Comparison of ENCODE assay signal across 25 cellular contexts in the genomic region with DNA sequence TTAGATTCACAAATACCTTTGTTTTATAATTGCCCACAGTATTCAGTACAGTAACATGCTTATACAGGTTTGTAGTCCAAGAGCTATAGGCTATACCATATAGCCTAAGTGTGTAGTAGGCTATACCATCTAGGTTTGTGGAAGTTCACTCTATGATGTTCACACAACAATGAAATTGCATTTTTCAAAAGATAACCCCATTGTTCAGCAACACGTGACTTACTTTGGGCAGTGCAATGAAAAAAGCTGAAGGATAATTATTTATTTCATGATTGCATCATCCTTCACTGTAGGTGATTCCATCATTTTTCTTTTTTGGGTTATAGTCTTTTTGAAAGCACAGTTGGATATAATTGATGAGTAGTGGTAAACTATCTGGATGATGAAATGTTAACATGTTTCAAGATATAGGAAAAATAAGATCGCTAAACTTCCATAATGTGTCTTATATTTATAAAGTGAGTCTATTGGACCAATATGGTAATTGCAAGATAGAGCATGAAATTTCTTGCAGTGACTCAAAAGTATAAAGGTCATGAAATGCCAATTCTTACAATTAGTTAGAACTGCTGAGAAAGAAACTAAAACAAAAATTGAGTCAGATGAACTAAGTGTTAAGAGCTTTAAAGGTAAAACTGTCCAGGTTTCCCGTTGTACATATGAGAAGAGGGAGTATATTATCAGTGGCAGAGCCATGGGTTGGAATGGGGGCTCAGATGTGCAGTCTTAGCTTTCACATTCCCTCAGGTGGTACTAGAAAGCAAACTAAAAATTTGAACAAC.
DNase-seq lines count a peak whose midpoint lies in the region; ATAC-seq and TF ChIP-seq lines count a peak whose summit lies in the region.
"Had no signal": no experiment of that assay in that cellular context is flagged by ENCODE, and none has a peak within 500 bp of the region (broad histone marks: within the 10 kb centered on the region; RNA-seq: fewer than 3 reads in every experiment).

No MANE protein-coding gene starts in this region.

- H3K4me1 Mint-ChIP-seq in CD4-positive, CD25-positive, alpha-beta regulatory T cell, result peaks cover 56 to 67% (median 61%) of the 10 kb centered on the region in 4 donors
- peaks cover 88% of the 10 kb centered on the region for H3K4me1 Mint-ChIP-seq in activated T-cell treated with anti-CD3 and anti-CD28 coated beads, Interleukin-2, amount 50 U/mL, for 72 hours (ENCODE audit: low read depth)
- H3K4me1 Mint-ChIP-seq in natural killer cell, result peaks cover 80 to 82% of the 10 kb centered on the region in 2 donors

- no peaks in the 10 kb centered on the region for H3K36me3 Mint-ChIP-seq in CD4-positive, CD25-positive, alpha-beta regulatory T cell
- peaks cover 0 to 3% of the 10 kb centered on the region in 2 donors for H3K36me3 Mint-ChIP-seq in activated T-cell treated with anti-CD3 and anti-CD28 coated beads, Interleukin-2, amount 50 U/mL, for 72 hours (ENCODE audit: insufficient read depth in 2 of 2)
- no peaks in the 10 kb centered on the region for H3K36me3 Mint-ChIP-seq in natural killer cell
- H3K36me3 Mint-ChIP-seq: naive thymus-derived CD8-positive, alpha-beta T cell had no signal

- no peaks in the 10 kb centered on the region for H3K9me3 ChIP-seq in CD4-positive, CD25-positive, alpha-beta regulatory T cell (ENCODE audit: control insufficient read depth in 2 of 2, low read length in 2 of 2)
- no peaks in the 10 kb centered on the region for H3K9me3 ChIP-seq in osteoblast (ENCODE audit: low read depth, low read length)
- H3K9me3 ChIP-seq in Karpas-422 (ENCODE audit: low read length), result no peaks in the 10 kb centered on the region
- H3K9me3 ChIP-seq: colonic mucosa, esophagus muscularis mucosa, gastrocnemius medialis, left ventricle myocardium inferior, tibial artery had no signal

- no peak overlapping the region for H3K4me3 ChIP-seq in CD4-positive, CD25-positive, alpha-beta regulatory T cell (ENCODE audit: low read depth, low read length)
- H3K4me3 ChIP-seq in osteoblast (ENCODE audit: insufficient read depth, low read length) (no peak overlapping the region), Karpas-422 (ENCODE audit: low read length) (no peak overlapping the region)
- H3K4me3 ChIP-seq: colonic mucosa, esophagus muscularis mucosa, gastrocnemius medialis, GM23338, left ventricle myocardium inferior, smooth muscle cell, tibial artery had no signal

- intact Hi-C loops in natural killer cell (cut with micrococcal nuclease), result loop anchor here (5.0 kb wide), 1 partner anchor 42 kb away; no protein-coding TSS in a partner anchor

- H2AFZ ChIP-seq in osteoblast (ENCODE audit: low read length) (no peak overlapping the region), Karpas-422 (ENCODE audit: low read length) (no peak overlapping the region)
- H2AFZ ChIP-seq: GM23338 had no signal

- H3K4me3 Mint-ChIP-seq in CD4-positive, CD25-positive, alpha-beta regulatory T cell, result peak overlapping the region in 1 of 4 donors; percentile 24
- peak overlapping the region; percentile 31 to 52 for H3K4me3 Mint-ChIP-seq in activated T-cell treated with anti-CD3 and anti-CD28 coated beads, Interleukin-2, amount 50 U/mL, for 72 hours
- peak overlapping the region; percentile 19 for H3K4me3 Mint-ChIP-seq in natural killer cell
- H3K4me3 Mint-ChIP-seq: endodermal cell; GM23338; naive thymus-derived CD8-positive, alpha-beta T cell; T-helper 2 cell treated with Interferon-gamma antibody and Interleukin-4, amounts not matched to agents 5 μg/mL and 100 μg/mL, for 36 hours had no signal

- H3K4me2 ChIP-seq in osteoblast (ENCODE audit: insufficient read depth, low read length), result no peak overlapping the region
- no peak overlapping the region for H3K4me2 ChIP-seq in Karpas-422 (ENCODE audit: low read depth, low read length, poor library complexity, severe bottlenecking)
- H3K4me2 ChIP-seq: GM23338, smooth muscle cell had no signal

- H3K27me3 ChIP-seq in CD4-positive, CD25-positive, alpha-beta regulatory T cell (ENCODE audit: control insufficient read depth, insufficient read depth, low read length), result no peaks in the 10 kb centered on the region
- H3K27me3 ChIP-seq in osteoblast (ENCODE audit: insufficient read depth, low read length) (no peaks in the 10 kb centered on the region), Karpas-422 (ENCODE audit: low read length) (no peaks in the 10 kb centered on the region)
- H3K27me3 ChIP-seq: colonic mucosa, esophagus muscularis mucosa, gastrocnemius medialis, tibial artery had no signal

- TF ChIP-seq CTCF in natural killer cell (IDR thresholded peaks at IDR 0.05), result no peak
- TF ChIP-seq CTCF in osteoblast (IDR thresholded peaks at IDR 0.05; ENCODE audit: extremely low read depth, low read depth, low read length), result no peak
- TF ChIP-seq CTCF in GM13976 (IDR thresholded peaks at IDR 0.05; ENCODE audit: borderline replicate concordance, control extremely low read depth, extremely low read depth, insufficient read depth, missing control alignments), result no peak

- H3K9ac ChIP-seq in Karpas-422 (ENCODE audit: low read length), result no peak overlapping the region

- H4K20me1 ChIP-seq in osteoblast (ENCODE audit: insufficient read depth, low read length) (peaks cover 83% of the 10 kb centered on the region), Karpas-422 (ENCODE audit: insufficient read depth, low read depth, low read length) (peaks cover 81% of the 10 kb centered on the region)

- H3K27ac Mint-ChIP-seq in CD4-positive, CD25-positive, alpha-beta regulatory T cell, result peak overlapping the region in 2 of 3 donors; percentile 27 to 48
- peak overlapping the region; percentile 90 for H3K27ac Mint-ChIP-seq in activated T-cell treated with anti-CD3 and anti-CD28 coated beads, Interleukin-2, amount 50 U/mL, for 72 hours
- peak overlapping the region in 1 of 2 donors; percentile 20 for H3K27ac Mint-ChIP-seq in natural killer cell
- H3K27ac Mint-ChIP-seq: endodermal cell; GM23338; T-helper 2 cell treated with Interferon-gamma antibody and Interleukin-4, amounts not matched to agents 5 μg/mL and 100 μg/mL, for 36 hours had no signal

- in situ Hi-C loops in GM13976 (cut with MboI; ENCODE audit: low sequenced_read_pairs, unreplicated experiment), result no loop called here

- no peaks in the 10 kb centered on the region for H3K9me2 ChIP-seq in Karpas-422 (replicated peaks; ENCODE audit: insufficient read depth, low read length)

- H3K27ac ChIP-seq in CD4-positive, CD25-positive, alpha-beta regulatory T cell (ENCODE audit: insufficient read depth, low read length, poor library complexity, severe bottlenecking), result no peak overlapping the region
- no peak overlapping the region for H3K27ac ChIP-seq in osteoblast (ENCODE audit: low read depth, low read length)
- H3K27ac ChIP-seq in Karpas-422 (ENCODE audit: low read length), result no peak overlapping the region
- H3K27ac ChIP-seq: 22Rv1, colonic mucosa, esophagus muscularis mucosa, gastrocnemius medialis, left ventricle myocardium inferior, tibial artery had no signal

- H3K79me2 ChIP-seq in osteoblast (ENCODE audit: insufficient read depth, low read length) (peaks cover 95% of the 10 kb centered on the region), Karpas-422 (ENCODE audit: low read length) (no peaks in the 10 kb centered on the region)

- no peaks in the 10 kb centered on the region for H3K27me3 Mint-ChIP-seq in CD4-positive, CD25-positive, alpha-beta regulatory T cell
- H3K27me3 Mint-ChIP-seq in activated T-cell treated with anti-CD3 and anti-CD28 coated beads, Interleukin-2, amount 50 U/mL, for 72 hours (ENCODE audit: low read depth), result no peaks in the 10 kb centered on the region
- no peaks in the 10 kb centered on the region for H3K27me3 Mint-ChIP-seq in natural killer cell (ENCODE audit: low read depth in 2 of 2)
- H3K27me3 Mint-ChIP-seq: naive thymus-derived CD8-positive, alpha-beta T cell had no signal

- H3K36me3 ChIP-seq in CD4-positive, CD25-positive, alpha-beta regulatory T cell (ENCODE audit: control insufficient read depth, insufficient read depth, low read length), result no peaks in the 10 kb centered on the region
- H3K36me3 ChIP-seq in osteoblast (ENCODE audit: insufficient read depth, low read length) (no peaks in the 10 kb centered on the region), Karpas-422 (ENCODE audit: insufficient read depth, low read length) (no peaks in the 10 kb centered on the region)
- H3K36me3 ChIP-seq: colonic mucosa, esophagus muscularis mucosa, gastrocnemius medialis, left ventricle myocardium inferior, tibial artery had no signal

- DNase-seq in activated CD4-positive, CD25-positive, alpha-beta regulatory T cell treated with anti-CD3 and anti-CD28 coated beads, Interleukin-2, amount 50 U/mL, for 72 hours, result no peak
- DNase-seq in CD4-positive, CD25-positive, alpha-beta regulatory T cell, result peak in 1 of 3 donors; percentile 16
- DNase-seq in activated T-cell treated with anti-CD3 and anti-CD28 coated beads, Interleukin-2, amount 50 U/mL, for 72 hours, result no peak
- no peak for DNase-seq in natural killer cell
- no peak for DNase-seq in osteoblast (ENCODE audit: insufficient read length, low spot score, missing footprints)
- DNase-seq in Karpas-422, result no peak
- no peak for DNase-seq in GM13976 (ENCODE audit: low spot score)
- DNase-seq: colonic mucosa; endodermal cell; gastrocnemius medialis; GF-D8; hypothalamus; KBM-7; left ventricle myocardium inferior; naive thymus-derived CD8-positive, alpha-beta T cell; NCI-H1436; NCI-H446; stimulated activated naive CD4-positive, alpha-beta T cell treated with Interleukin-2 at 50 U/mL for 16 hours; tibial artery had no signal

- ATAC-seq in activated CD4-positive, CD25-positive, alpha-beta regulatory T cell treated with anti-CD3 and anti-CD28 coated beads, Interleukin-2, amount 50 U/mL, for 24 hours, result peak; percentile 69 to 84
- ATAC-seq in CD4-positive, CD25-positive, alpha-beta regulatory T cell (ENCODE audit: low read depth in 2 of 2), result peak in 1 of 2 donors; percentile 12
- peak; percentile 66 to 73 for ATAC-seq in activated T-cell treated with anti-CD3 and anti-CD28 coated beads, Interleukin-2, amount 50 U/mL, for 72 hours (replicated peaks in 1 of 2)
- no peak for ATAC-seq in natural killer cell
- ATAC-seq: gastrocnemius medialis; GM23338; naive thymus-derived CD8-positive, alpha-beta T cell had no signal

- peaks cover 11% of the 10 kb centered on the region for H3K4me1 ChIP-seq in CD4-positive, CD25-positive, alpha-beta regulatory T cell (ENCODE audit: control insufficient read depth, insufficient read depth, low read length, poor library complexity, severe bottlenecking)
- H3K4me1 ChIP-seq in osteoblast (ENCODE audit: insufficient read depth, low read length), result peaks cover 32% of the 10 kb centered on the region
- no peaks in the 10 kb centered on the region for H3K4me1 ChIP-seq in Karpas-422 (ENCODE audit: low read length)
- H3K4me1 ChIP-seq: colonic mucosa had no signal

- no peaks in the 10 kb centered on the region for H3K9me3 Mint-ChIP-seq in CD4-positive, CD25-positive, alpha-beta regulatory T cell
- H3K9me3 Mint-ChIP-seq in activated T-cell treated with anti-CD3 and anti-CD28 coated beads, Interleukin-2, amount 50 U/mL, for 72 hours, result peaks cover 2% of the 10 kb centered on the region in 2 donors
- H3K9me3 Mint-ChIP-seq in natural killer cell, result no peaks in the 10 kb centered on the region
- H3K9me3 Mint-ChIP-seq: endodermal cell; GM23338; naive thymus-derived CD8-positive, alpha-beta T cell; T-helper 2 cell treated with Interferon-gamma antibody and Interleukin-4, amounts not matched to agents 5 μg/mL and 100 μg/mL, for 36 hours had no signal

Comparison
In these comparisons a context has a peak if more than half of its experiments do, and no peak if none do; other contexts are left out.
1. ATAC-seq: peak in activated CD4-positive, CD25-positive, alpha-beta regulatory T cell treated with anti-CD3 and anti-CD28 coated beads, Interleukin-2, amount 50 U/mL, for 24 hours (2 of 2) and activated T-cell treated with anti-CD3 and anti-CD28 coated beads, Interleukin-2, amount 50 U/mL, for 72 hours (2 of 2); none in natural killer cell (0 of 3).